ENCODE assay signal across 8 cellular contexts in genomic region chr18:25164837-25165791, GRCh38.
DNase-seq lines count a peak whose midpoint lies in the region; ATAC-seq, FAIRE-seq and TF ChIP-seq lines count a peak whose summit lies in the region.

No MANE protein-coding gene starts in this region.

- no peaks in the 10 kb centered on the region for H3K27me3 ChIP-seq in GM06990 (replicated peaks; ENCODE audit: control insufficient read depth, insufficient read depth, low read length)
- no peaks in the 10 kb centered on the region for H3K27me3 ChIP-seq in bronchial epithelial cell (ENCODE audit: control insufficient read depth, insufficient read depth, low read length)
- no peaks in the 10 kb centered on the region for H3K27me3 ChIP-seq in BE2C

- FAIRE-seq in bronchial epithelial cell (lab: Jason Lieb, UNC) (no peak), H54 (lab: Jason Lieb, UNC) (no peak)

- H3K4me3 ChIP-seq in GM06990 (replicated peaks; ENCODE audit: low read depth, low read length) (peak overlapping the region; percentile 46), bronchial epithelial cell (ENCODE audit: low read depth, low read length) (no peak overlapping the region), BE2C (ENCODE audit: low read depth, low read length) (no peak overlapping the region)

- TF ChIP-seq POLR2A in H54 (IDR thresholded peaks at IDR 0.05; ENCODE audit: low read depth, low read length): no peak

- no peak for TF ChIP-seq CTCF in GM06990 (IDR thresholded peaks at IDR 0.05; ENCODE audit: insufficient read depth, low read length, poor library complexity, severe bottlenecking)
- TF ChIP-seq CTCF in bronchial epithelial cell (IDR thresholded peaks at IDR 0.05; ENCODE audit: insufficient read depth, low read length, severe bottlenecking): no peak
- TF ChIP-seq CTCF in BE2C (IDR thresholded peaks at IDR 0.05; ENCODE audit: low read depth, low read length): no peak

- H3K36me3 ChIP-seq in GM06990 (ENCODE audit: control insufficient read depth, insufficient read depth, low read length): no peaks in the 10 kb centered on the region
- no peaks in the 10 kb centered on the region for H3K36me3 ChIP-seq in bronchial epithelial cell (ENCODE audit: control insufficient read depth, insufficient read depth, low read length)
- no peaks in the 10 kb centered on the region for H3K36me3 ChIP-seq in BE2C

- H3K4me1 ChIP-seq in BE2C: no peaks in the 10 kb centered on the region

- no peaks in the 10 kb centered on the region for H3K9me3 ChIP-seq in BE2C

- DNase-seq in GM06990 (ENCODE audit: extremely low read depth, insufficient read length) (peak; percentile 6), bronchial epithelial cell (ENCODE audit: low read depth) (peak; percentile 4), myocyte (ENCODE audit: low read depth) (peak; percentile 59), BE2C (no peak), H54 (ENCODE audit: insufficient read length, low spot score) (no peak)
- no peak for DNase-seq in activated effector memory CD4-positive, alpha-beta T cell treated with anti-CD3 and anti-CD28 coated beads, Interleukin-2, amount 50 U/mL, for 16 hours

- ATAC-seq in GM21381 (IDR thresholded peaks at IDR 0.05; ENCODE audit: unreplicated experiment) (peak; percentile 87), HG03571 (IDR thresholded peaks at IDR 0.05; ENCODE audit: unreplicated experiment) (peak; percentile 90)

Comparison
In these comparisons a context has a peak if more than half of its experiments do, and no peak if none do; other contexts are left out.
1. DNase-seq: peak in GM06990 (single experiment), bronchial epithelial cell (single experiment) and myocyte (single experiment); none in BE2C (single experiment), H54 (single experiment) and activated effector memory CD4-positive, alpha-beta T cell treated with anti-CD3 and anti-CD28 coated beads, Interleukin-2, amount 50 U/mL, for 16 hours (single experiment).